Comparison of ENCODE assay signal across 10 cellular contexts in genomic region chr3:160665784-160666526, GRCh38. TPM values are rescaled to one million over a fixed set of nuclear protein-coding genes. Genes with fewer than 3 reads are reported as not detected.
DNase-seq lines count a peak whose midpoint lies in the region; ATAC-seq, FAIRE-seq and TF ChIP-seq lines count a peak whose summit lies in the region.
"Had no signal": no experiment of that assay in that cellular context is flagged by ENCODE, and none has a peak within 500 bp of the region (broad histone marks: within the 10 kb centered on the region; RNA-seq: fewer than 3 reads in every experiment).

No MANE protein-coding gene starts in this region.

- H3K9ac ChIP-seq in neural progenitor cell = no peak overlapping the region

- 0 out of 2 replicates have a peak, but pooled peaks have one; percentile 15 for TF ChIP-seq POLR2A in Raji (IDR thresholded peaks at IDR 0.05; ENCODE audit: insufficient read depth, low read depth, low read length)

- no peaks in the 10 kb centered on the region for H3K9me3 ChIP-seq in neural progenitor cell (ENCODE audit: low read depth)

- H3K4me2 ChIP-seq in neural progenitor cell = peak overlapping the region; percentile 4

- CTCF ChIA-PET in HEK293T (lab: Yijun Ruan, JAX) = no interaction called here

- no peak for FAIRE-seq in urothelium cell line (lab: Jason Lieb, UNC)

- H3K27ac ChIP-seq in neural progenitor cell = no peak overlapping the region

- no peak overlapping the region for H3K4me3 Mint-ChIP-seq in neural progenitor cell

- peaks cover 8% of the 10 kb centered on the region for H3K27me3 Mint-ChIP-seq in neural progenitor cell (ENCODE audit: insufficient read depth, low read depth)

- H4K20me1 ChIP-seq in neural progenitor cell (ENCODE audit: low read depth) = no peaks in the 10 kb centered on the region

- TF ChIP-seq CTCF in neural progenitor cell (IDR thresholded peaks at IDR 0.05) = no peak

- H3K36me3 ChIP-seq in neural progenitor cell = no peaks in the 10 kb centered on the region

- H2AFZ ChIP-seq in neural progenitor cell (replicated peaks) = peak overlapping the region; percentile 6

- no peaks in the 10 kb centered on the region for H3K27me3 ChIP-seq in neural progenitor cell

- H3K9me3 Mint-ChIP-seq in neural progenitor cell = peaks cover 4% of the 10 kb centered on the region

- H3K4me1 ChIP-seq in neural progenitor cell = peaks cover 33% of the 10 kb centered on the region

- DNase-seq in AG08395 (ENCODE audit: low spot score) = peak; percentile 10
- peak; percentile 36 for DNase-seq in neural progenitor cell (ENCODE audit: low spot score)
- DNase-seq in NCI-H446 (lab: John Stamatoyannopoulos, UW) = no peak
- DNase-seq in urothelium cell line (ENCODE audit: low spot score) = no peak
- DNase-seq in HEK293T (ENCODE audit: extremely low spot score) = no peak

- no peak overlapping the region for H3K4me3 ChIP-seq in neural progenitor cell

- POLR2A ChIA-PET in HEK293T (lab: Yijun Ruan, JAX) = no interaction called here

- no peaks in the 10 kb centered on the region for H3K36me3 Mint-ChIP-seq in neural progenitor cell

- peaks cover 38% of the 10 kb centered on the region for H3K4me1 Mint-ChIP-seq in neural progenitor cell

- no peak overlapping the region for H3K27ac Mint-ChIP-seq in neural progenitor cell

- no peaks in the 10 kb centered on the region for H3K79me2 ChIP-seq in neural progenitor cell (ENCODE audit: low read depth)

- peak; percentile 76 for ATAC-seq in GM19023 (IDR thresholded peaks at IDR 0.05; ENCODE audit: unreplicated experiment)
- ATAC-seq in HG03060 (IDR thresholded peaks at IDR 0.05; ENCODE audit: low read depth, unreplicated experiment) = peak; percentile 91

- peaks cover 20% of the 10 kb centered on the region for H3F3A ChIP-seq in neural progenitor cell (ENCODE audit: low read depth)

TF ChIP-seq in HEK293T, 16 proteins besides CTCF, POLR2A, EP300 and RAD21:
- no peak for TF ChIP-seq LEF1 (IDR thresholded peaks at IDR 0.05; ENCODE audit: borderline replicate concordance)
- no peak for TF ChIP-seq BHLHE40 (IDR thresholded peaks at IDR 0.05; ENCODE audit: borderline replicate concordance)
- no peak for TF ChIP-seq PKNOX1 (IDR thresholded peaks at IDR 0.05)
- no peak for TF ChIP-seq NFRKB (IDR thresholded peaks at IDR 0.05)
- TF ChIP-seq FOXM1 (IDR thresholded peaks at IDR 0.05; ENCODE audit: borderline replicate concordance) = no peak
- TF ChIP-seq L3MBTL2 (conservative IDR thresholded peaks at IDR 0.05) = no peak
- no peak for TF ChIP-seq TARDBP (IDR thresholded peaks at IDR 0.05)
- no peak for TF ChIP-seq HDGF (IDR thresholded peaks at IDR 0.05; ENCODE audit: borderline replicate concordance)
- TF ChIP-seq ARNT (IDR thresholded peaks at IDR 0.05) = no peak
- no peak for TF ChIP-seq FOXK2 (IDR thresholded peaks at IDR 0.05)
- TF ChIP-seq FOXA1 (IDR thresholded peaks at IDR 0.05) = no peak
- TF ChIP-seq SP1 (IDR thresholded peaks at IDR 0.05) = no peak
- TF ChIP-seq CTBP1 (IDR thresholded peaks at IDR 0.05; ENCODE audit: borderline replicate concordance) = no peak
- TF ChIP-seq SUZ12 (IDR thresholded peaks at IDR 0.05) = no peak
- TF ChIP-seq ELF4 (IDR thresholded peaks at IDR 0.05) = no peak
- TF ChIP-seq ZNF384 (IDR thresholded peaks at IDR 0.05) = no peak
TF ChIP-seq in HEK293T: peak in this region for 0.

RNA-seq across cellular contexts. Expression of gene ARL14, which starts 11.0 kb away (rescaled TPM):
- not detected in 2 replicates for total RNA-seq in neural progenitor cell (ENCODE audit: low replicate concordance)
- total RNA-seq: glomerular endothelial cell, temporal lobe had no signal

Comparison
In these comparisons a context has a peak if more than half of its experiments do, and no peak if none do; other contexts are left out.
1. DNase-seq: peak in AG08395 (single experiment) and neural progenitor cell (single experiment); none in NCI-H446 (0 of 2), urothelium cell line (single experiment) and HEK293T (single experiment).